Comparison of ENCODE assay signal across 8 cellular contexts in the genomic region with DNA sequence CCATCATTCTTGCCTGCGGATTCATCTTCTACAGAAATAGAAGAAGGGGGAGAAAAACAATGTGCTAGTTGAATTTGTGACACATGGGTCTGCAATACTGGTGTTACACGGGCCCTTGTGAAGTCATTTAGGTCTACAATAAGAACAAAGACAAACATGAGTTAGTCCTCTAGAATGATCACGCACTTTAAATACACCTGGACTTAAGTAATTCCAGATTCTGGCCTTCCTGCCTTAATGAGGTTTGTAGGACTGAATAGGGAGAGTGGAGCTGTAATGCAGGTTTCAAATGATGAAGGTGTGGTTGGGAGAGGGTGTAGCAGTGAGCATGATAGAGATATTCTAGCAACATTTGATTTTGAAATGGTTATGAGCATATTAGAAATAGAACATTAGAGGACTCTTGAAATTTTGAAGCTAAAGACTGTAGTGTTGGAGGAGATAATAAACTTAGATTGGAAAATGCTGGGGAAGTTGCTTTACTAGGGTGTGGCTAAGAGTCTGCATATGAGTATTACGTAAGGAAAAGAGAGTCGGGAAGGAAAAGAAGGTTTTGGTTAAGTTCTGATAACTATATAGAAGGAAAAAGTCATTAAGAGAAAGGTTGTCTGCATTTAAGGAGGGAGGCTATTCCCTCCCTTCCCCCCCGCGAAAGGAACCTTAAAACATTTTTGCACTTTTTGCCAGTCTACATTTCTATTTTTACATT. TPM values are rescaled to one million over a fixed set of nuclear protein-coding genes. Genes with fewer than 3 reads are reported as not detected.
DNase-seq lines count a peak whose midpoint lies in the region; ATAC-seq and TF ChIP-seq lines count a peak whose summit lies in the region.

No MANE protein-coding gene starts in this region.

- intact Hi-C loops in activated T-helper 1 cell treated with anti-CD3 and anti-CD28 coated beads, Interleukin-12 subunit alpha, Interleukin-12 subunit beta, Interleukin-2, Interleukin-4 antibody, amounts not matched to agents 30 ng/mL and 10 ng/mL and 1 ng/mL, durations not matched to agents 14 hours and 24 hours and 36 hours (cut with micrococcal nuclease) = loop anchor here (2.0 to 10.0 kb wide), 10 partner anchors 18 to 1710 kb away; partner anchors contain the start of genes COMMD2, GPR171 and RNF13

- H3K27ac Mint-ChIP-seq in activated T-helper 1 cell treated with anti-CD3 and anti-CD28 coated beads, Interleukin-12 subunit alpha, Interleukin-12 subunit beta, Interleukin-2, Interleukin-4 antibody, amounts not matched to agents 30 ng/mL and 10 ng/mL and 1 ng/mL, durations not matched to agents 14 hours and 24 hours and 36 hours = peak overlapping the region; percentile 98

- H3K4me3 ChIP-seq in AG04450 (ENCODE audit: low read depth, low read length) = peak overlapping the region; percentile 87
- H3K4me3 ChIP-seq in HFF-Myc (replicated peaks; ENCODE audit: low read depth, low read length) = peak overlapping the region; percentile 61
- peak overlapping the region; percentile 81 for H3K4me3 ChIP-seq in iPS-18c (ENCODE audit: insufficient read depth, low read depth, low read length)

- H3K4me3 Mint-ChIP-seq in activated T-helper 1 cell treated with anti-CD3 and anti-CD28 coated beads, Interleukin-12 subunit alpha, Interleukin-12 subunit beta, Interleukin-2, Interleukin-4 antibody, amounts not matched to agents 30 ng/mL and 10 ng/mL and 1 ng/mL, durations not matched to agents 14 hours and 24 hours and 36 hours = peak overlapping the region; percentile 95

- H3K36me3 Mint-ChIP-seq in activated T-helper 1 cell treated with anti-CD3 and anti-CD28 coated beads, Interleukin-12 subunit alpha, Interleukin-12 subunit beta, Interleukin-2, Interleukin-4 antibody, amounts not matched to agents 30 ng/mL and 10 ng/mL and 1 ng/mL, durations not matched to agents 14 hours and 24 hours and 36 hours (ENCODE audit: low read depth) = peaks cover 48% of the 10 kb centered on the region

- H3K27me3 Mint-ChIP-seq in activated T-helper 1 cell treated with anti-CD3 and anti-CD28 coated beads, Interleukin-12 subunit alpha, Interleukin-12 subunit beta, Interleukin-2, Interleukin-4 antibody, amounts not matched to agents 30 ng/mL and 10 ng/mL and 1 ng/mL, durations not matched to agents 14 hours and 24 hours and 36 hours (ENCODE audit: insufficient read depth) = no peaks in the 10 kb centered on the region

- H3K9me3 ChIP-seq in AG04450 (ENCODE audit: control insufficient read depth, insufficient read depth, low read length) (peaks cover 2% of the 10 kb centered on the region; the same call in 1 of the 2 replicates), iPS-18c (ENCODE audit: control insufficient read depth, insufficient read depth, low read length) (no peaks in the 10 kb centered on the region)

- H3K4me1 Mint-ChIP-seq in activated T-helper 1 cell treated with anti-CD3 and anti-CD28 coated beads, Interleukin-12 subunit alpha, Interleukin-12 subunit beta, Interleukin-2, Interleukin-4 antibody, amounts not matched to agents 30 ng/mL and 10 ng/mL and 1 ng/mL, durations not matched to agents 14 hours and 24 hours and 36 hours (ENCODE audit: low read depth) = peaks cover 63% of the 10 kb centered on the region

- ATAC-seq in HG02678 (IDR thresholded peaks at IDR 0.05; ENCODE audit: unreplicated experiment) (no peak), GM18502 (IDR thresholded peaks at IDR 0.05; ENCODE audit: poor library complexity, unreplicated experiment) (no peak)

- CTCF ChIA-PET in AG04450 (lab: Charles Lee) = interaction anchor here (1.7 kb wide), 1 partner anchor 19 kb away, joined by 4 read pairs; no protein-coding TSS in a partner anchor

- POLR2A ChIA-PET in AG04450 (lab: Yijun Ruan, JAX) = interaction anchor here (0.9 to 2.4 kb wide), 4 partner anchors 19 to 215 kb away, joined by 3 to 9 read pairs (median 5); partner anchors contain the start of gene TSC22D2

- H3K27ac ChIP-seq in AG04450 (ENCODE audit: low read depth, low read length) = peak overlapping the region; percentile 93
- peak overlapping the region; percentile 85 for H3K27ac ChIP-seq in temporal lobe (ENCODE audit: low read depth, low read length)

- no peaks in the 10 kb centered on the region for H3K9me3 Mint-ChIP-seq in activated T-helper 1 cell treated with anti-CD3 and anti-CD28 coated beads, Interleukin-12 subunit alpha, Interleukin-12 subunit beta, Interleukin-2, Interleukin-4 antibody, amounts not matched to agents 30 ng/mL and 10 ng/mL and 1 ng/mL, durations not matched to agents 14 hours and 24 hours and 36 hours

- DNase-seq in AG04450 (ENCODE audit: low read depth, low spot score) (no peak), HFF-Myc (ENCODE audit: extremely low read depth, low read depth) (no peak), cerebellar cortex (ENCODE audit: low spot score) (no peak)
- DNase-seq in activated T-helper 1 cell treated with anti-CD3 and anti-CD28 coated beads, Interleukin-12 subunit alpha, Interleukin-12 subunit beta, Interleukin-2, Interleukin-4 antibody, amounts not matched to agents 30 ng/mL and 10 ng/mL and 1 ng/mL, durations not matched to agents 14 hours and 24 hours and 36 hours (ENCODE audit: low spot score) = no peak

- TF ChIP-seq CTCF in AG04450 (IDR thresholded peaks at IDR 0.05; ENCODE audit: low read depth, low read length) (no peak), HFF-Myc (IDR thresholded peaks at IDR 0.05; ENCODE audit: low read depth, low read length, missing control alignments) (no peak)

- H3K27me3 ChIP-seq in AG04450 (ENCODE audit: control insufficient read depth, insufficient read depth, low read length) = no peaks in the 10 kb centered on the region

RNA-seq across cellular contexts. Expression of gene EIF2A, which starts 0.6 kb away (rescaled TPM):
- 78.5 and 113 TPM in 2 replicates for polyA plus RNA-seq in AG04450 (2011; rRNA removed)
- 70.6 and 94.4 TPM in 2 replicates for polyA minus RNA-seq in AG04450 (2011; rRNA and poly(A)+ RNA removed)
- total RNA-seq in activated T-helper 1 cell treated with anti-CD3 and anti-CD28 coated beads, Interleukin-12 subunit alpha, Interleukin-12 subunit beta, Interleukin-2, Interleukin-4 antibody, amounts not matched to agents 30 ng/mL and 10 ng/mL and 1 ng/mL, durations not matched to agents 14 hours and 24 hours and 36 hours = 122 TPM in 2 replicates
- 186 TPM for total RNA-seq in temporal lobe

RNA-seq across cellular contexts. Expression of gene SERP1, which starts 0.9 kb away (rescaled TPM):
- polyA plus RNA-seq in AG04450 (2011; rRNA removed) = 87.6 and 114 TPM in 2 replicates
- 29.2 and 51.1 TPM in 2 replicates for polyA minus RNA-seq in AG04450 (2011; rRNA and poly(A)+ RNA removed)
- total RNA-seq in activated T-helper 1 cell treated with anti-CD3 and anti-CD28 coated beads, Interleukin-12 subunit alpha, Interleukin-12 subunit beta, Interleukin-2, Interleukin-4 antibody, amounts not matched to agents 30 ng/mL and 10 ng/mL and 1 ng/mL, durations not matched to agents 14 hours and 24 hours and 36 hours = 96.0 and 102 TPM in 2 replicates
- total RNA-seq in temporal lobe = 54.8 TPM

RNA-seq across cellular contexts. Expression of gene SELENOT, which starts 55.9 kb away (rescaled TPM):
- 588 and 601 TPM in 2 replicates for polyA plus RNA-seq in AG04450 (2011; rRNA removed)
- 151 and 248 TPM in 2 replicates for polyA minus RNA-seq in AG04450 (2011; rRNA and poly(A)+ RNA removed)
- total RNA-seq in activated T-helper 1 cell treated with anti-CD3 and anti-CD28 coated beads, Interleukin-12 subunit alpha, Interleukin-12 subunit beta, Interleukin-2, Interleukin-4 antibody, amounts not matched to agents 30 ng/mL and 10 ng/mL and 1 ng/mL, durations not matched to agents 14 hours and 24 hours and 36 hours = 139 and 140 TPM in 2 replicates
- total RNA-seq in temporal lobe = 50.6 TPM
